6 cellular contexts compared by ENCODE assay signal in the genomic region with DNA sequence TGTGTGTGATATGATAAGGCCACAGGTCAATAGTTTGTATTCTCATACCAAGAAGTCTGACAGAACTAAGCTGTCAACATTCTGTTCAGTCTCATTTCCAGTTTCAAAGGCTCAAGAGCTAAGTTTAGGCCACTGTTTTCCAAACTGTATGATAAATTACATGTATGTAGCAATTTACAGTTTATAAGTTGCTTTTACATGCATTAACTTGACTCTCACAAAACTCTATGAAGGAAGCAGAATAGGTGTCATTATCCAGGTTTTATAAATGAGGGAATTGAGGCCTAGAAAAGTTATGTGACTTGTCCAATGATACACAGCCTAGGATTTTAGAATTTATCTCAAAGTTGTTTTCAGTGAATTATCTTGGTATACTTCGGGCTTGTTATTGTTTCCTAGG. TPM values are rescaled to one million over a fixed set of nuclear protein-coding genes. Genes with fewer than 3 reads are reported as not detected.
"Had no signal": no experiment of that assay in that cellular context is flagged by ENCODE, and none has a peak within 500 bp of the region (broad histone marks: within the 10 kb centered on the region; RNA-seq: fewer than 3 reads in every experiment).

No MANE protein-coding gene starts in this region.

- H2AFZ ChIP-seq: GM23338 had no signal

- ATAC-seq: GM23338, K562 had no signal

- H3K4me3 ChIP-seq: GM23338, K562 had no signal

- H3K27ac ChIP-seq: HL-60 had no signal

- DNase-seq: H9, HCEC 1CT had no signal

- H3K4me2 ChIP-seq: GM23338 had no signal

RNA-seq across cellular contexts. Expression of a gene that starts 23.4 kb away (rescaled TPM):
- total RNA-seq: HT1080 had no signal
